Comparison of ENCODE assay signal across 4 cellular contexts in the genomic region with DNA sequence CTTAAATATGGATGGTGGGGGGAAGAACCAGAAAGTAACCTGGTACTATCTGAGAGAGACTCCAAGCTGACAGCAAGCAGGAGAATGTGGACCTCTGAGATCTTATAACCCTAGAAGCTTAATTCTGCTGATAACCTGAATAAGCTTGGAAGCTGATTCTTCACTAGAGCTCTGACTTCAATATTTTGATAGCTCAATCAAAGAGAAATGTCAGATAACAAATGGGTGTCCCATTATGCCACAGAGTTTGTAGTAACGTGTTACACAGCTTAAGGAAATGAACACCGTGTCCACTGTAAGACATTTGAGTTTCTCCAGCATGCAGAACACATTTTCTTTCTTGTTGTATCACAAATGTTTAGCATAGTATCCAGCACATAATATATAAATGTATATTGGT.
"Had no signal": no experiment of that assay in that cellular context is flagged by ENCODE, and none has a peak within 500 bp of the region (broad histone marks: within the 10 kb centered on the region; RNA-seq: fewer than 3 reads in every experiment).

No MANE protein-coding gene starts in this region.

- H3K36me3 ChIP-seq: HAP-1 had no signal

- H3K9me3 ChIP-seq: HAP-1 had no signal

- H3K9ac ChIP-seq: GM23248 had no signal

- H3K4me2 ChIP-seq: GM23338 had no signal

- H3K27ac ChIP-seq: GM23248 had no signal

- H2AFZ ChIP-seq: GM23248, GM23338 had no signal

- ATAC-seq: GM23338, HCT116 had no signal

- H3K4me3 ChIP-seq: GM23248, GM23338, HAP-1 had no signal
